Comparison of ENCODE assay signal across 8 cellular contexts in the genomic region with DNA sequence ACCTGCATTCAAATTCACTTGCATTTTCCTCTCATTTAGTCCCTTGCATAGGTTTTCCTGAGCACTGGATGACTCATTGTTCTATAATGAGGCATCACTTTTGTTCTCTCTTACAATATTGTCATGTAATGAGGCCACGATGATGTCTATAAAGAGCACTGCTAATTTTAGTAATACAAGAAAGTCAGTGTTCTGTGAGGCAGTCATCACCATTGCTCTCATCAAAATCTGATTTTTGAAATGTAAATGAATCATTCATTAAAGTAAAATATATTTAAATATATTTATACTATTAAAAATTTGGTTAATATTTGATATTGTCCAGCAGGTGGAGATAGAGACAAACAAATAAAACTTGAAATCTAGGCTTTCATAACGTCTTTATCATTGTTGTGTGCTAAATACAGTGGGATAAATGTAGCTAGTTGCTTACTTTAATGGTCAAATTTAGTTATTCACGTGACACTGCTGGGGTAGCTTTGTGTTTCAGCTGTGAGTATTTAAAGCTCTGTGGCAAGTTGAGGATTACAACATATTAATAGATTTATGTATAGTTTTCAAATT. TPM values are rescaled to one million over a fixed set of nuclear protein-coding genes. Genes with fewer than 3 reads are reported as not detected.
DNase-seq lines count a peak whose midpoint lies in the region; ATAC-seq, FAIRE-seq and TF ChIP-seq lines count a peak whose summit lies in the region.

No MANE protein-coding gene starts in this region.

- H3K4me1 ChIP-seq in astrocyte (ENCODE audit: insufficient read depth, low read length) = no peaks in the 10 kb centered on the region
- no peaks in the 10 kb centered on the region for H3K4me1 ChIP-seq in vagina

- no peaks in the 10 kb centered on the region for H4K20me1 ChIP-seq in astrocyte (ENCODE audit: insufficient read depth, low read length)

- no peak overlapping the region for H3K27ac ChIP-seq in astrocyte (ENCODE audit: low read depth, low read length)
- H3K27ac ChIP-seq in vagina = no peak overlapping the region

- H3K9me3 Mint-ChIP-seq in astrocyte (ENCODE audit: unreplicated experiment) = no peaks in the 10 kb centered on the region
- no peaks in the 10 kb centered on the region for H3K9me3 Mint-ChIP-seq in immature natural killer cell

- H3K9me3 ChIP-seq in astrocyte (ENCODE audit: insufficient read depth, low read depth, low read length) (no peaks in the 10 kb centered on the region), vagina (no peaks in the 10 kb centered on the region)

- DNase-seq in Right ventricle myocardium superior (no peak), cardiac septum (ENCODE audit: low spot score) (no peak), LoVo (ENCODE audit: low spot score) (peak; percentile 38), astrocyte (ENCODE audit: low read depth) (peak; percentile 44), immature natural killer cell (peak in 2 of 3 donors; percentile 20 to 30), vagina (ENCODE audit: extremely low spot score in 2 of 2) (no peak)
- DNase-seq in stimulated activated CD4-positive, alpha-beta T cell treated with anti-CD3 and anti-CD28 coated beads, Interleukin-4, amount 100 ng/mL, for 24 hours = no peak

- peak overlapping the region; percentile 31 for H3K4me2 ChIP-seq in astrocyte (ENCODE audit: low read length)

- H3K36me3 Mint-ChIP-seq in astrocyte (ENCODE audit: low read depth, unreplicated experiment) = no peaks in the 10 kb centered on the region
- H3K36me3 Mint-ChIP-seq in immature natural killer cell = peaks cover 4 to 8% (median 5%) of the 10 kb centered on the region in 3 donors

- H3K27me3 Mint-ChIP-seq in astrocyte (ENCODE audit: low read depth, unreplicated experiment) (no peaks in the 10 kb centered on the region), immature natural killer cell (ENCODE audit: low read depth in 3 of 3) (no peaks in the 10 kb centered on the region)

- H3K4me1 Mint-ChIP-seq in astrocyte (ENCODE audit: low read depth, unreplicated experiment) (peaks cover 4% of the 10 kb centered on the region), immature natural killer cell (no peaks in the 10 kb centered on the region)

- no peak overlapping the region for H3K9ac ChIP-seq in astrocyte (ENCODE audit: low read length)

- H3K79me2 ChIP-seq in astrocyte (ENCODE audit: insufficient read depth, low read length) = no peaks in the 10 kb centered on the region

- H3K27me3 ChIP-seq in astrocyte (ENCODE audit: insufficient read depth, low read length) = no peaks in the 10 kb centered on the region
- no peaks in the 10 kb centered on the region for H3K27me3 ChIP-seq in vagina

- no peak for TF ChIP-seq POLR2A in vagina (IDR thresholded peaks at IDR 0.05)

- peak; percentile 69 for ATAC-seq in Right ventricle myocardium superior (ENCODE audit: poor library complexity)
- ATAC-seq in HG03521 (IDR thresholded peaks at IDR 0.05; ENCODE audit: unreplicated experiment) = no peak

- intact Hi-C loops in Right ventricle myocardium superior (cut with DNase I) (loop anchor here (2.0 kb wide), 1 partner anchor 98 kb away; no protein-coding TSS in a partner anchor), cardiac septum (cut with DNase I) (loop anchor here (1.0 to 5.0 kb wide), 2 partner anchors 100 to 174 kb away; no protein-coding TSS in a partner anchor), vagina (cut with DNase I) (loop anchor here (5.0 kb wide), 1 partner anchor 99 kb away; no protein-coding TSS in a partner anchor)

- H3K4me3 ChIP-seq in astrocyte (ENCODE audit: insufficient read depth, low read depth, low read length) (no peak overlapping the region), vagina (no peak overlapping the region)

- peak; percentile 10 for TF ChIP-seq CTCF in astrocyte (IDR thresholded peaks at IDR 0.05; ENCODE audit: insufficient read depth, low read depth, low read length)
- TF ChIP-seq CTCF in vagina (IDR thresholded peaks at IDR 0.05) = peak; percentile 30 to 48 (median 30)

- FAIRE-seq in astrocyte (lab: Jason Lieb, UNC) = peak; percentile 17

- no peak overlapping the region for H2AFZ ChIP-seq in astrocyte (ENCODE audit: low read depth, low read length)

- H3K4me3 Mint-ChIP-seq in astrocyte (ENCODE audit: unreplicated experiment) (no peak overlapping the region), immature natural killer cell (no peak overlapping the region)

- no peak overlapping the region for H3K27ac Mint-ChIP-seq in astrocyte (ENCODE audit: unreplicated experiment)
- H3K27ac Mint-ChIP-seq in immature natural killer cell = no peak overlapping the region

- H3K36me3 ChIP-seq in astrocyte (ENCODE audit: insufficient read depth, low read length) = no peaks in the 10 kb centered on the region
- no peaks in the 10 kb centered on the region for H3K36me3 ChIP-seq in vagina

RNA-seq across cellular contexts. Expression of a gene that starts 15.4 kb away (rescaled TPM):
- total RNA-seq in Right ventricle myocardium superior (35.2 TPM), cardiac septum (41.8 TPM), astrocyte (12.3 and 18.3 TPM in 2 replicates), vagina (56.7 TPM)
- 100 to 1,000 TPM; 150 to 153 (median 152) TPM for polyA plus RNA-seq in immature natural killer cell

RNA-seq across cellular contexts. Expression of a gene that starts 52.0 kb away (rescaled TPM):
- total RNA-seq in Right ventricle myocardium superior (12.9 TPM), cardiac septum (20.1 TPM), astrocyte (8.8 and 9.4 TPM in 2 replicates), vagina (13.0 TPM)
- polyA plus RNA-seq in immature natural killer cell = 1 to 10 TPM; 2.0 to 3.5 (median 3.5) TPM

Comparison
In these comparisons a context has a peak if more than half of its experiments do, and no peak if none do; other contexts are left out.
1. DNase-seq: peak in LoVo (single experiment), astrocyte (single experiment) and immature natural killer cell (2 of 3); none in Right ventricle myocardium superior (single experiment), cardiac septum (single experiment), vagina (0 of 2) and stimulated activated CD4-positive, alpha-beta T cell treated with anti-CD3 and anti-CD28 coated beads, Interleukin-4, amount 100 ng/mL, for 24 hours (single experiment).